ENCODE assay signal across 17 cellular contexts in the genomic region with DNA sequence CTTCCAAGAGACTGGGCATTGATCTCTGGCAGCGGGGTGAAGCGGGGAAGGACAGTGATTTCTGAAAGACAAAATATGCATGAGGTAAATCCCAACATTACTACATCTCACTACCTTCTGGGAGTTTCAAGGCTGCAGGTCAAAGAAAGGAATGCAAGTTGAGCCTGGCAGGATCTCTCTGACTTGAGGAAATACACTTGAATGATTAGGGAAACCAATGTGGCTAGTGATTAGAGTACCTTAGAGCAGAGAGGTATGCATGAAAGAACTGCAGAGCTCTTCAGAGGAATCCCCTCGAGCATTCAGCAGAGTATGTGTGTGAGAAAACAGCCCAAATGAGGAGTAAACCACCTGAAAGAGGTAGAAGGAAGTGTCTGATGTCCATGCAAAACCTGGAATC.
"Had no signal": no experiment of that assay in that cellular context is flagged by ENCODE, and none has a peak within 500 bp of the region (broad histone marks: within the 10 kb centered on the region; RNA-seq: fewer than 3 reads in every experiment).

No MANE protein-coding gene starts in this region.

- H3K27me3 ChIP-seq: dorsolateral prefrontal cortex, heart right ventricle, ovary, right atrium auricular region, uterus had no signal

- H3K4me2 ChIP-seq: smooth muscle cell had no signal

- H3K27ac ChIP-seq: dorsolateral prefrontal cortex, heart right ventricle, ovary, right atrium auricular region, uterus had no signal

- H3K4me3 ChIP-seq: dorsolateral prefrontal cortex, heart right ventricle, mucosa of descending colon, ovary, right atrium auricular region, smooth muscle cell, uterus had no signal

- ATAC-seq: esophagus mucosa; heart right ventricle; mucosa of descending colon; naive thymus-derived CD8-positive, alpha-beta T cell had no signal

- DNase-seq: cortex of kidney; dorsolateral prefrontal cortex; effector CD8-positive, alpha-beta T cell; heart right ventricle; hypothalamus; immature natural killer cell; kidney; mammary epithelial cell; mucosa of descending colon; naive thymus-derived CD8-positive, alpha-beta T cell; ovary; stimulated activated CD4-positive, alpha-beta T cell treated with anti-CD3 and anti-CD28 coated beads, Interleukin-2, amount 100 ng/mL, for 48 hours; stimulated activated naive CD4-positive, alpha-beta T cell treated with Interleukin-2 at 50 U/mL for 16 hours; uterus had no signal

- H3K9me3 ChIP-seq: ovary, right atrium auricular region, uterus had no signal

- H3K4me1 ChIP-seq: heart right ventricle, right atrium auricular region, uterus had no signal

- H3K36me3 ChIP-seq: heart right ventricle, ovary, right atrium auricular region, uterus had no signal
